Comparison of ENCODE assay signal across 13 cellular contexts in the genomic region with DNA sequence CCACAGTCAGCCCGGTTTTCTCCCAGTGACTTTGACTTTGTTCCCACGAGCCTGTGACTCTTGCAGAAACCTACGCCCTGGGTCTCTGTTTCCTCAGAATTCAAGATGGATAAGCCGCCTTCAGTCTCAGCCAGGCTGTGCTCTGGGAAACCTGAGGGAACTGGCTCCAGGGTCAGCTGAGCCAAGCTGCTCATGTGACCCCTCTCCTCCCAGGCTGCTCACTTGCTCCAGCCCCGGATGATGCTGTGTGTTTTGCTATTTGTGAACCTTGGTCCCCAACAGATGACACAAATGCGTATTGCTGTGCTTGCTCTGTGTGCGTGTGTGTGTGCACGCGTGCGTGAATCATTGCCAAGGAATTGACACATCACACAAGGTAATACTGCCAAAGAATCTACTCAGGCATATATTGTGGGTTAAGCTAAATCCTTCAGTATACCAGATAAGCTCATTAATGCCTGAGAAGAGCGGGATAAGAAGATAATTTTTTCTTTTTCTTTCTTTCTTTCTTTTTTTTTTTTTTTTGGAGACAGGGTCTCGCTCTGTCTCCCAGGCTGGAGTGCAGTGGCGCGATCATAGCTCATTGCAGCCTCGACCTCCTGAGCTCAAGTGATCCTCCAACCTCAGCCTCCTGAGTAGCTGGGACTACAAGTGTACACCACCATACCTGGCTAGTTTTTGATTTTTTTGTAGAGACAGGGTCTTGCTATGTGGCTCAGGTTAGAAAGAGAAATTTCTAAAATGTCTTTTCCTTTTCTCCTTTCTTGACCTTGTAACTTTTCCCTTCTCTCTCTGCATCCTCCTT. TPM values are rescaled to one million over a fixed set of nuclear protein-coding genes. Genes with fewer than 3 reads are reported as not detected.
DNase-seq lines count a peak whose midpoint lies in the region; ATAC-seq and TF ChIP-seq lines count a peak whose summit lies in the region.
"Had no signal": no experiment of that assay in that cellular context is flagged by ENCODE, and none has a peak within 500 bp of the region (broad histone marks: within the 10 kb centered on the region; RNA-seq: fewer than 3 reads in every experiment).

No MANE protein-coding gene starts in this region.

- no peaks in the 10 kb centered on the region for H3F3A ChIP-seq in GM23338 (replicated peaks; ENCODE audit: low read depth)

- H3K4me1 Mint-ChIP-seq in GM23338: peaks cover 13% of the 10 kb centered on the region
- H3K4me1 Mint-ChIP-seq in T-cell: no peaks in the 10 kb centered on the region
- H3K4me1 Mint-ChIP-seq: central memory CD8-positive, alpha-beta T cell had no signal

- no peaks in the 10 kb centered on the region for H3K9me3 Mint-ChIP-seq in GM23338
- no peaks in the 10 kb centered on the region for H3K9me3 Mint-ChIP-seq in T-cell
- H3K9me3 Mint-ChIP-seq: activated T-helper 1 cell treated with anti-CD3 and anti-CD28 coated beads, Interleukin-12 subunit alpha, Interleukin-12 subunit beta, Interleukin-2, Interleukin-4 antibody, amounts not matched to agents 30 ng/mL and 10 ng/mL and 1 ng/mL, durations not matched to agents 14 hours and 24 hours and 36 hours; central memory CD8-positive, alpha-beta T cell had no signal

- H3K9me2 ChIP-seq in GM23338 (ENCODE audit: insufficient read depth): no peaks in the 10 kb centered on the region

- CTCF ChIA-PET in T-cell (lab: Charles Lee): interaction anchor here in 1 of 2 donors (0.7 kb wide), 1 partner anchor 1770 kb away, joined by 10 read pairs; no protein-coding TSS in a partner anchor

- H3K36me3 Mint-ChIP-seq in GM23338 (ENCODE audit: low read depth): no peaks in the 10 kb centered on the region
- peaks cover 2% of the 10 kb centered on the region for H3K36me3 Mint-ChIP-seq in T-cell

- ATAC-seq in GM23338: peak; percentile 90
- peak; percentile 30 for ATAC-seq in SK-N-SH treated with all-trans-retinoic acid at 6 μM for 48 hours
- no peak for ATAC-seq in T-cell (replicated peaks in 1 of 4)
- no peak for ATAC-seq in HG03460 (IDR thresholded peaks at IDR 0.05; ENCODE audit: unreplicated experiment)
- ATAC-seq: left lung had no signal

- no peak overlapping the region for H3K4me2 ChIP-seq in GM23338

- DNase-seq in GM23338 (ENCODE audit: low spot score) (peak; percentile 42), glomerular visceral epithelial cell (ENCODE audit: extremely low spot score) (peak; percentile 90), retina (peak; percentile 10), NAMALWA (ENCODE audit: low spot score) (no peak), T-cell (no peak)
- no peak for DNase-seq in activated CD4-positive, alpha-beta T cell treated with anti-CD3 and anti-CD28 coated beads, Interleukin-2, amount 50 U/mL, for 4 hours
- DNase-seq: Calu3; left lung; stimulated activated CD4-positive, alpha-beta T cell treated with anti-CD3 and anti-CD28 coated beads, Interleukin-4, amount 100 ng/mL, for 4 hours had no signal

- H3K36me3 ChIP-seq in GM23338 (ENCODE audit: insufficient read depth): no peaks in the 10 kb centered on the region
- H3K36me3 ChIP-seq: left lung had no signal

- H3K27ac Mint-ChIP-seq in GM23338 (peak overlapping the region; percentile 23; the same call in 1 of the 2 replicates), T-cell (no peak overlapping the region)
- H3K27ac Mint-ChIP-seq: activated T-helper 1 cell treated with anti-CD3 and anti-CD28 coated beads, Interleukin-12 subunit alpha, Interleukin-12 subunit beta, Interleukin-2, Interleukin-4 antibody, amounts not matched to agents 30 ng/mL and 10 ng/mL and 1 ng/mL, durations not matched to agents 14 hours and 24 hours and 36 hours had no signal

- no peaks in the 10 kb centered on the region for H3K27me3 ChIP-seq in GM23338 (ENCODE audit: insufficient read depth)
- H3K27me3 ChIP-seq: left lung had no signal

- no peak overlapping the region for H3K4me3 ChIP-seq in GM23338
- H3K4me3 ChIP-seq: left lung had no signal

- H3K4me3 Mint-ChIP-seq in GM23338: no peak overlapping the region
- H3K4me3 Mint-ChIP-seq in T-cell: no peak overlapping the region
- H3K4me3 Mint-ChIP-seq: activated T-helper 1 cell treated with anti-CD3 and anti-CD28 coated beads, Interleukin-12 subunit alpha, Interleukin-12 subunit beta, Interleukin-2, Interleukin-4 antibody, amounts not matched to agents 30 ng/mL and 10 ng/mL and 1 ng/mL, durations not matched to agents 14 hours and 24 hours and 36 hours; central memory CD8-positive, alpha-beta T cell had no signal

- peaks cover 9% of the 10 kb centered on the region; the same call in 1 of the 2 replicates for H3K4me1 ChIP-seq in GM23338 (ENCODE audit: insufficient read depth)
- H3K4me1 ChIP-seq: left lung had no signal

- TF ChIP-seq CTCF in GM23338 (conservative IDR thresholded peaks at IDR 0.05; ENCODE audit: low read depth in 2 of 2): no peak

- POLR2A ChIA-PET in T-cell (lab: Charles Lee): interaction anchor here in 1 of 2 donors (0.6 kb wide), 1 partner anchor 807 kb away, joined by 3 read pairs; no protein-coding TSS in a partner anchor

- H3K79me2 ChIP-seq in GM23338 (replicated peaks; ENCODE audit: insufficient read depth): no peaks in the 10 kb centered on the region

- peaks cover 6% of the 10 kb centered on the region for H3K27me3 Mint-ChIP-seq in GM23338 (ENCODE audit: insufficient read depth, low read depth, poor library complexity)
- H3K27me3 Mint-ChIP-seq in T-cell: peaks cover 17 to 23% of the 10 kb centered on the region in 2 donors

- H2AFZ ChIP-seq in GM23338: peak overlapping the region; percentile 97

- H4K20me1 ChIP-seq in GM23338 (replicated peaks; ENCODE audit: insufficient read depth): no peaks in the 10 kb centered on the region

- H3K27ac ChIP-seq in GM23338 (ENCODE audit: low read depth): no peak overlapping the region
- H3K27ac ChIP-seq: left lung had no signal

TF ChIP-seq in SK-N-SH treated with all-trans-retinoic acid at 6 μM for 48 hours, 23 proteins besides CTCF, POLR2A, EP300 and RAD21 (continues in another document):
- TF ChIP-seq ZFP3 (CRISPR knock-in tag; IDR thresholded peaks at IDR 0.05) (no peak), ZNF565 (CRISPR knock-in tag; conservative IDR thresholded peaks at IDR 0.05; ENCODE audit: low read depth) (no peak), SNAI2 (CRISPR knock-in tag; IDR thresholded peaks at IDR 0.05) (no peak), CSDC2 (CRISPR knock-in tag; IDR thresholded peaks at IDR 0.05) (no peak), ISL1 (CRISPR knock-in tag; IDR thresholded peaks at IDR 0.05) (no peak), ZNF70 (CRISPR knock-in tag; IDR thresholded peaks at IDR 0.05) (no peak), ARNTL (CRISPR knock-in tag; IDR thresholded peaks at IDR 0.05; ENCODE audit: borderline replicate concordance, low read depth) (no peak), ZNF8 (CRISPR knock-in tag; IDR thresholded peaks at IDR 0.05) (no peak), TOX (CRISPR knock-in tag; IDR thresholded peaks at IDR 0.05; ENCODE audit: borderline replicate concordance) (no peak), PPARA (CRISPR knock-in tag; IDR thresholded peaks at IDR 0.05; ENCODE audit: borderline replicate concordance) (no peak)
- TF ChIP-seq, protein P1, sequence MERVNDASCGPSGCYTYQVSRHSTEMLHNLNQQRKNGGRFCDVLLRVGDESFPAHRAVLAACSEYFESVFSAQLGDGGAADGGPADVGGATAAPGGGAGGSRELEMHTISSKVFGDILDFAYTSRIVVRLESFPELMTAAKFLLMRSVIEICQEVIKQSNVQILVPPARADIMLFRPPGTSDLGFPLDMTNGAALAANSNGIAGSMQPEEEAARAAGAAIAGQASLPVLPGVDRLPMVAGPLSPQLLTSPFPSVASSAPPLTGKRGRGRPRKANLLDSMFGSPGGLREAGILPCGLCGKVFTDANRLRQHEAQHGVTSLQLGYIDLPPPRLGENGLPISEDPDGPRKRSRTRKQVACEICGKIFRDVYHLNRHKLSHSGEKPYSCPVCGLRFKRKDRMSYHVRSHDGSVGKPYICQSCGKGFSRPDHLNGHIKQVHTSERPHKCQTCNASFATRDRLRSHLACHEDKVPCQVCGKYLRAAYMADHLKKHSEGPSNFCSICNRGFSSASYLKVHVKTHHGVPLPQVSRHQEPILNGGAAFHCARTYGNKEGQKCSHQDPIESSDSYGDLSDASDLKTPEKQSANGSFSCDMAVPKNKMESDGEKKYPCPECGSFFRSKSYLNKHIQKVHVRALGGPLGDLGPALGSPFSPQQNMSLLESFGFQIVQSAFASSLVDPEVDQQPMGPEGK (CRISPR knock-in tag; IDR thresholded peaks at IDR 0.05; ENCODE audit: borderline replicate concordance): no peak
- TF ChIP-seq, protein P2, sequence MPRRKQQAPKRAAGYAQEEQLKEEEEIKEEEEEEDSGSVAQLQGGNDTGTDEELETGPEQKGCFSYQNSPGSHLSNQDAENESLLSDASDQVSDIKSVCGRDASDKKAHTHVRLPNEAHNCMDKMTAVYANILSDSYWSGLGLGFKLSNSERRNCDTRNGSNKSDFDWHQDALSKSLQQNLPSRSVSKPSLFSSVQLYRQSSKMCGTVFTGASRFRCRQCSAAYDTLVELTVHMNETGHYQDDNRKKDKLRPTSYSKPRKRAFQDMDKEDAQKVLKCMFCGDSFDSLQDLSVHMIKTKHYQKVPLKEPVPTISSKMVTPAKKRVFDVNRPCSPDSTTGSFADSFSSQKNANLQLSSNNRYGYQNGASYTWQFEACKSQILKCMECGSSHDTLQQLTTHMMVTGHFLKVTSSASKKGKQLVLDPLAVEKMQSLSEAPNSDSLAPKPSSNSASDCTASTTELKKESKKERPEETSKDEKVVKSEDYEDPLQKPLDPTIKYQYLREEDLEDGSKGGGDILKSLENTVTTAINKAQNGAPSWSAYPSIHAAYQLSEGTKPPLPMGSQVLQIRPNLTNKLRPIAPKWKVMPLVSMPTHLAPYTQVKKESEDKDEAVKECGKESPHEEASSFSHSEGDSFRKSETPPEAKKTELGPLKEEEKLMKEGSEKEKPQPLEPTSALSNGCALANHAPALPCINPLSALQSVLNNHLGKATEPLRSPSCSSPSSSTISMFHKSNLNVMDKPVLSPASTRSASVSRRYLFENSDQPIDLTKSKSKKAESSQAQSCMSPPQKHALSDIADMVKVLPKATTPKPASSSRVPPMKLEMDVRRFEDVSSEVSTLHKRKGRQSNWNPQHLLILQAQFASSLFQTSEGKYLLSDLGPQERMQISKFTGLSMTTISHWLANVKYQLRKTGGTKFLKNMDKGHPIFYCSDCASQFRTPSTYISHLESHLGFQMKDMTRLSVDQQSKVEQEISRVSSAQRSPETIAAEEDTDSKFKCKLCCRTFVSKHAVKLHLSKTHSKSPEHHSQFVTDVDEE (CRISPR knock-in tag; IDR thresholded peaks at IDR 0.05): no peak

RNA-seq across cellular contexts. Expression of gene UMPS, which starts 29.2 kb away (rescaled TPM):
- 48.8 and 50.9 TPM in 2 replicates for total RNA-seq in GM23338 (2014; rRNA removed; shearing (Covaris generic))
- polyA plus RNA-seq in GM23338 (2016; fragmentation: Nextera tagmentation; extraction: Ambion mirVana): 40.2 and 44.1 TPM in 2 replicates
- total RNA-seq in T-cell: 10 to 100 TPM; 14.9 to 29.6 (median 21.1) TPM

Comparison
In these comparisons a context has a peak if more than half of its experiments do, and no peak if none do; other contexts are left out.
1. ATAC-seq: peak in GM23338 (single experiment) and SK-N-SH treated with all-trans-retinoic acid at 6 μM for 48 hours (single experiment); none in T-cell (0 of 4) and HG03460 (single experiment).
2. DNase-seq: peak in GM23338 (single experiment), glomerular visceral epithelial cell (single experiment) and retina (single experiment); none in activated CD4-positive, alpha-beta T cell treated with anti-CD3 and anti-CD28 coated beads, Interleukin-2, amount 50 U/mL, for 4 hours (0 of 2), NAMALWA (single experiment) and T-cell (0 of 34).